Comparison of ENCODE assay signal across 8 cellular contexts in genomic region chr7:87152897-87153641, GRCh38. TPM values are rescaled to one million over a fixed set of nuclear protein-coding genes. Genes with fewer than 3 reads are reported as not detected.
DNase-seq lines count a peak whose midpoint lies in the region; ATAC-seq, FAIRE-seq and TF ChIP-seq lines count a peak whose summit lies in the region.

No MANE protein-coding gene starts in this region.

- ATAC-seq in GM19455 (IDR thresholded peaks at IDR 0.05; ENCODE audit: unreplicated experiment) (peak; percentile 19), HG03571 (IDR thresholded peaks at IDR 0.05; ENCODE audit: unreplicated experiment) (peak; percentile 3)

- TSS peak; percentile 38 for BruUV-seq in mammary epithelial cell (replicated peaks; lab: Mats Ljungman, UMichigan)

- peak overlapping the region; percentile 98 for H3K4me3 Mint-ChIP-seq in T-helper 1 cell treated with Interleukin-12 subunit alpha and Interleukin-12 subunit beta and Interleukin-4 antibody, amounts not matched to agents 30 μg/mL and 1 μg/mL, for 36 hours

- peaks cover 41% of the 10 kb centered on the region for H3K4me1 Mint-ChIP-seq in T-helper 1 cell treated with Interleukin-12 subunit alpha and Interleukin-12 subunit beta and Interleukin-4 antibody, amounts not matched to agents 30 μg/mL and 1 μg/mL, for 36 hours (ENCODE audit: low read depth)

- H3K4me3 ChIP-seq in mammary epithelial cell (replicated peaks in 1 of 3; ENCODE audit: insufficient read depth in 1 of 3, low read depth in 2 of 3, low read length in 3 of 3): peak overlapping the region; percentile 51 to 96 (median 58)
- peak overlapping the region; percentile 82 to 85 for H3K4me3 ChIP-seq in kidney (ENCODE audit: low read length in 2 of 2)
- H3K4me3 ChIP-seq in spleen: peak overlapping the region; percentile 54 to 96 (median 86)

- FAIRE-seq in kidney (lab: Jason Lieb, UNC): no peak

- CTCF ChIA-PET in mammary epithelial cell (lab: Charles Lee; ENCODE audit: low non-redundant PET): interaction anchor here (0.6 to 0.7 kb wide), 3 partner anchors 66 to 197 kb away, joined by 6 to 9 read pairs (median 9); no protein-coding TSS in a partner anchor

- dilution Hi-C loops in mammary epithelial cell (cut with HindIII; ENCODE audit: low sequenced_read_pairs): no loop called here

- peaks cover 3% of the 10 kb centered on the region for H3K36me3 ChIP-seq in mammary epithelial cell (ENCODE audit: insufficient read depth, low read length)
- H3K36me3 ChIP-seq in kidney (ENCODE audit: control insufficient read depth in 1 of 2, insufficient read depth in 2 of 2, low read length in 2 of 2): no peaks in the 10 kb centered on the region
- H3K36me3 ChIP-seq in spleen: no peaks in the 10 kb centered on the region

- peak overlapping the region; percentile 93 for H3K4me2 ChIP-seq in mammary epithelial cell (ENCODE audit: insufficient read depth, low read depth, low read length)

- in situ Hi-C loops in mammary epithelial cell (cut with MboI; ENCODE audit: low sequenced_read_pairs in 2 of 2): no loop called here

- 0% methylated on average over 13 of the region's 25 CpGs for WGBS in mammary epithelial cell (ENCODE audit: low coverage, missing lambda C conversion rate)
- 0 to 1% (median 0%) methylated on average over 25 of the region's 25 CpGs for WGBS in spleen, 5 donors

- H4K20me1 ChIP-seq in mammary epithelial cell (ENCODE audit: insufficient read depth, low read length): no peaks in the 10 kb centered on the region

- H3K27ac Mint-ChIP-seq in T-helper 1 cell treated with Interleukin-12 subunit alpha and Interleukin-12 subunit beta and Interleukin-4 antibody, amounts not matched to agents 30 μg/mL and 1 μg/mL, for 36 hours: peak overlapping the region; percentile 99

- TF ChIP-seq CTCF in mammary epithelial cell (conservative IDR thresholded peaks at IDR 0.05 in 1 of 2, IDR thresholded peaks at IDR 0.05 in 1 of 2; ENCODE audit: extremely low read depth in 1 of 2, insufficient read depth in 1 of 2, low read depth in 1 of 2, low read length in 2 of 2) (no peak), kidney (IDR thresholded peaks at IDR 0.05; ENCODE audit: borderline replicate concordance, extremely low read depth, insufficient read depth) (no peak), spleen (IDR thresholded peaks at IDR 0.05 in 8 of 11, conservative IDR thresholded peaks at IDR 0.05 in 3 of 11) (no peak)

- no peaks in the 10 kb centered on the region for H3K9me3 Mint-ChIP-seq in T-helper 1 cell treated with Interleukin-12 subunit alpha and Interleukin-12 subunit beta and Interleukin-4 antibody, amounts not matched to agents 30 μg/mL and 1 μg/mL, for 36 hours

- no peaks in the 10 kb centered on the region for H3K27me3 ChIP-seq in mammary epithelial cell (ENCODE audit: insufficient read depth, low read length)
- no peaks in the 10 kb centered on the region for H3K27me3 ChIP-seq in spleen (replicated peaks in 1 of 7)

- no peaks in the 10 kb centered on the region for H3K27me3 Mint-ChIP-seq in T-helper 1 cell treated with Interleukin-12 subunit alpha and Interleukin-12 subunit beta and Interleukin-4 antibody, amounts not matched to agents 30 μg/mL and 1 μg/mL, for 36 hours (ENCODE audit: low read depth)

- H3K36me3 Mint-ChIP-seq in T-helper 1 cell treated with Interleukin-12 subunit alpha and Interleukin-12 subunit beta and Interleukin-4 antibody, amounts not matched to agents 30 μg/mL and 1 μg/mL, for 36 hours (ENCODE audit: low read depth): peaks cover 18% of the 10 kb centered on the region

- TF ChIP-seq POLR2A in spleen (IDR thresholded peaks at IDR 0.05): no peak

- no peaks in the 10 kb centered on the region for H3K9me3 ChIP-seq in mammary epithelial cell (replicated peaks; ENCODE audit: insufficient read depth, low read length)
- H3K9me3 ChIP-seq in kidney (ENCODE audit: control insufficient read depth in 1 of 2, low read length in 2 of 2): no peaks in the 10 kb centered on the region
- no peaks in the 10 kb centered on the region for H3K9me3 ChIP-seq in spleen

- H3K27ac ChIP-seq in mammary epithelial cell (ENCODE audit: insufficient read depth, low read depth, low read length) (peak overlapping the region; percentile 81), kidney (ENCODE audit: low read depth in 2 of 2, low read length in 2 of 2) (peak overlapping the region; percentile 88 to 96), spleen (peak overlapping the region; percentile 92 to 99 (median 98))

- H3K79me2 ChIP-seq in mammary epithelial cell (ENCODE audit: insufficient read depth, low read length): peaks cover 53% of the 10 kb centered on the region

- H3K4me1 ChIP-seq in mammary epithelial cell (ENCODE audit: insufficient read depth, low read length): peaks cover 24% of the 10 kb centered on the region
- H3K4me1 ChIP-seq in kidney (ENCODE audit: control insufficient read depth in 1 of 2, insufficient read depth in 1 of 2, low read depth in 1 of 2, low read length in 2 of 2): peaks cover 6 to 24% of the 10 kb centered on the region in 2 donors
- peaks cover 29 to 62% (median 55%) of the 10 kb centered on the region in 6 donors for H3K4me1 ChIP-seq in spleen

- intact Hi-C loops in mammary epithelial cell (cut with micrococcal nuclease): loop anchor here (1.0 to 10.0 kb wide), 6 partner anchors 28 to 262 kb away; partner anchors contain the start of genes ELAPOR2 and TMEM243
- intact Hi-C loops in kidney (cut with DNase I): no loop called here
- intact Hi-C loops in spleen (cut with DNase I; ENCODE audit: low total_unique reads): no loop called here

- H2AFZ ChIP-seq in mammary epithelial cell (ENCODE audit: low read depth, low read length): peak overlapping the region; percentile 95

- peak; percentile 44 for DNase-seq in CD1c-positive myeloid dendritic cell (ENCODE audit: extremely low spot score)
- DNase-seq in mammary epithelial cell: peak; percentile 39
- DNase-seq in kidney: peak; percentile 62
- peak; percentile 87 for DNase-seq in spleen
- DNase-seq in DMS114 treated with DMSO at 0.1 percent for 48 hours (lab: John Stamatoyannopoulos, UW; ENCODE audit: unreplicated experiment): no peak

- H3K9ac ChIP-seq in mammary epithelial cell (ENCODE audit: insufficient read depth, low read length) (peak overlapping the region; percentile 99), kidney (ENCODE audit: low read length in 2 of 2) (peak overlapping the region; percentile 61 to 97)

RNA-seq across cellular contexts. Expression of gene DMTF1, which starts 0.8 kb away (rescaled TPM):
- 10 to 100 TPM; 52.4 to 53.2 TPM for total RNA-seq in mammary epithelial cell
- 25.1 TPM for polyA plus RNA-seq in mammary epithelial cell
- polyA minus RNA-seq in mammary epithelial cell: 76.9 TPM
- total RNA-seq in kidney: 88.6 TPM
- 23.6 TPM for polyA plus RNA-seq in kidney (ENCODE audit: insufficient read depth, low read depth, low replicate concordance)
- 100 to 1,000 TPM in 6 of 7 donors, 10 to 100 TPM in 1; 95.5 to 190 (median 128) TPM for total RNA-seq in spleen
- polyA plus RNA-seq in spleen: 10 to 100 TPM; 23.2 to 32.4 (median 31.7) TPM
